ENCODE assay signal across 12 cellular contexts in genomic region chr18:61984293-61984692, GRCh38.
DNase-seq lines count a peak whose midpoint lies in the region; ATAC-seq and TF ChIP-seq lines count a peak whose summit lies in the region.
"Had no signal": no experiment of that assay in that cellular context is flagged by ENCODE, and none has a peak within 500 bp of the region (broad histone marks: within the 10 kb centered on the region; RNA-seq: fewer than 3 reads in every experiment).

No MANE protein-coding gene starts in this region.

- no peak overlapping the region for H3K4me3 ChIP-seq in AG10803 (ENCODE audit: low read length)
- no peak overlapping the region for H3K4me3 ChIP-seq in adipocyte (ENCODE audit: low read length)
- H3K4me3 ChIP-seq: HAP-1 had no signal

- peaks cover 14% of the 10 kb centered on the region for H3K4me1 Mint-ChIP-seq in nephron
- H3K4me1 Mint-ChIP-seq in nephron progenitor cell, result peaks cover 19% of the 10 kb centered on the region

- ATAC-seq in GM18498 (IDR thresholded peaks at IDR 0.05; ENCODE audit: unreplicated experiment), result no peak

- H3K27ac Mint-ChIP-seq in nephron, result peak overlapping the region in 2 of 3 experiments; percentile 46 to 54
- no peak overlapping the region for H3K27ac Mint-ChIP-seq in nephron progenitor cell
- H3K27ac Mint-ChIP-seq: CD4-positive, alpha-beta memory T cell had no signal

- no peaks in the 10 kb centered on the region for H3K27me3 ChIP-seq in adipocyte (replicated peaks; ENCODE audit: control insufficient read depth, insufficient read depth, low read length)
- H3K27me3 ChIP-seq: BE2C had no signal

- H3K9me3 Mint-ChIP-seq in nephron (peaks cover 3% of the 10 kb centered on the region), nephron progenitor cell (peaks cover 3% of the 10 kb centered on the region)
- H3K9me3 Mint-ChIP-seq: CD4-positive, alpha-beta memory T cell had no signal

- H3K4me3 Mint-ChIP-seq in nephron (no peak overlapping the region), nephron progenitor cell (no peak overlapping the region)
- H3K4me3 Mint-ChIP-seq: CD4-positive, alpha-beta memory T cell had no signal

- no peaks in the 10 kb centered on the region for H3K36me3 ChIP-seq in adipocyte (ENCODE audit: control insufficient read depth, insufficient read depth, low read length, severe bottlenecking)
- H3K36me3 ChIP-seq: BE2C, HAP-1 had no signal

- peak; percentile 17 for DNase-seq in AG10803 (ENCODE audit: low read depth)
- peak; percentile 52 for DNase-seq in adipocyte (ENCODE audit: low read depth)
- peak; percentile 55 for DNase-seq in fibroblast of gingiva (ENCODE audit: low read depth)
- DNase-seq in activated CD4-positive, CD25-positive, alpha-beta regulatory T cell treated with anti-CD3 and anti-CD28 coated beads, Interleukin-2, amount 50 U/mL, for 72 hours, result no peak
- no peak for DNase-seq in nephron progenitor cell
- no peak for DNase-seq in GM13976 (ENCODE audit: low spot score)
- DNase-seq: BE2C; CD4-positive, alpha-beta memory T cell; DMS79 had no signal

- no peak overlapping the region for H3K9ac ChIP-seq in adipocyte (ENCODE audit: low read length)

- H3K27me3 Mint-ChIP-seq in nephron (ENCODE audit: low read depth) (no peaks in the 10 kb centered on the region), nephron progenitor cell (ENCODE audit: low read depth, poor library complexity) (peaks cover 7% of the 10 kb centered on the region)

- peaks cover 25% of the 10 kb centered on the region for H3K4me1 ChIP-seq in adipocyte (ENCODE audit: control insufficient read depth, insufficient read depth, low read length)
- H3K4me1 ChIP-seq: BE2C had no signal

- H3K36me3 Mint-ChIP-seq in nephron (ENCODE audit: low read depth) (no peaks in the 10 kb centered on the region), nephron progenitor cell (ENCODE audit: low read depth) (no peaks in the 10 kb centered on the region)
- H3K36me3 Mint-ChIP-seq: CD4-positive, alpha-beta memory T cell had no signal

- TF ChIP-seq CTCF in AG10803 (conservative IDR thresholded peaks at IDR 0.05; ENCODE audit: low read length) (no peak), nephron (IDR thresholded peaks at IDR 0.05; ENCODE audit: unreplicated experiment in 3 of 3) (no peak), nephron progenitor cell (IDR thresholded peaks at IDR 0.05) (no peak), GM13976 (IDR thresholded peaks at IDR 0.05; ENCODE audit: borderline replicate concordance, control extremely low read depth, extremely low read depth, insufficient read depth, missing control alignments) (no peak)

- H3K9me3 ChIP-seq in adipocyte (ENCODE audit: control insufficient read depth, low read length), result no peaks in the 10 kb centered on the region
- H3K9me3 ChIP-seq: BE2C, HAP-1 had no signal

- in situ Hi-C loops in GM13976 (cut with MboI; ENCODE audit: low sequenced_read_pairs, unreplicated experiment), result no loop called here

Comparison
In these comparisons a context has a peak if more than half of its experiments do, and no peak if none do; other contexts are left out.
1. DNase-seq: peak in AG10803 (single experiment), adipocyte (single experiment) and fibroblast of gingiva (single experiment); none in activated CD4-positive, CD25-positive, alpha-beta regulatory T cell treated with anti-CD3 and anti-CD28 coated beads, Interleukin-2, amount 50 U/mL, for 72 hours (single experiment), nephron progenitor cell (single experiment) and GM13976 (single experiment).